18 cellular contexts compared by ENCODE assay signal in genomic region chr1:116179398-116179797, GRCh38.
A peak's percentile ranks its signal among the peaks of the same experiment; 100 is the strongest.
DNase-seq lines count a peak whose midpoint lies in the region; TF ChIP-seq lines count a peak whose summit lies in the region.
"Had no signal": no experiment of that assay in that cellular context is flagged by ENCODE, and none has a peak within 500 bp of the region (broad histone marks: within the 10 kb centered on the region; RNA-seq: fewer than 3 reads in every experiment).

No MANE protein-coding gene starts in this region.

- no peak overlapping the region for H3K4me2 ChIP-seq in mammary epithelial cell (ENCODE audit: insufficient read depth, low read depth, low read length)

- intact Hi-C loops in testis (cut with DNase I; ENCODE audit: low total_unique reads), result no loop called here
- intact Hi-C loops in mammary epithelial cell (cut with micrococcal nuclease), result no loop called here

- H3K9me3 ChIP-seq in mucosa of rectum (ENCODE audit: control insufficient read depth in 2 of 2, low read length in 2 of 2) (no peaks in the 10 kb centered on the region), testis (no peaks in the 10 kb centered on the region), mammary epithelial cell (replicated peaks; ENCODE audit: insufficient read depth, low read length) (no peaks in the 10 kb centered on the region)

- no peaks in the 10 kb centered on the region for H4K20me1 ChIP-seq in mammary epithelial cell (ENCODE audit: insufficient read depth, low read length)

- WGBS in testis, 2 donors, result 84 to 100% methylated on average over 2 of the region's 2 CpGs
- 64% methylated on average over 2 of the region's 2 CpGs for WGBS in mammary epithelial cell (ENCODE audit: low coverage, missing lambda C conversion rate)

- peak; percentile 31 for DNase-seq in LoVo (ENCODE audit: low spot score)
- peak; percentile 7 for DNase-seq in fibroblast of villous mesenchyme (ENCODE audit: low read depth)
- DNase-seq in testis, result no peak
- DNase-seq in mammary epithelial cell, result no peak
- DNase-seq in central memory CD4-positive, alpha-beta T cell, result no peak
- DNase-seq: ACHN; CD4-positive, alpha-beta T cell; DND-41; GDM1; GM23248; NCI-H1048; NCI-H1694 treated with DMSO at 0.1 percent for 48 hours; NCI-H446; NK-92 treated with Interleukin-12 subunit alpha and Interleukin-12 subunit beta, amount 100 ng/mL, for 24 hours; OCI-M1 had no signal

- H3K4me3 ChIP-seq in fibroblast of villous mesenchyme (ENCODE audit: low read depth, low read length), result no peak overlapping the region
- no peak overlapping the region for H3K4me3 ChIP-seq in mucosa of rectum (ENCODE audit: low read length in 2 of 2)
- no peak overlapping the region for H3K4me3 ChIP-seq in testis
- no peak overlapping the region for H3K4me3 ChIP-seq in mammary epithelial cell (replicated peaks in 1 of 3; ENCODE audit: insufficient read depth in 1 of 3, low read depth in 2 of 3, low read length in 3 of 3)
- H3K4me3 ChIP-seq: GM23248, K562 had no signal

- H3K27ac ChIP-seq in C4-2B, result peak overlapping the region; percentile 74
- H3K27ac ChIP-seq in mucosa of rectum (ENCODE audit: low read depth in 2 of 2, low read length in 2 of 2), result peak overlapping the region; percentile 69 to 91
- H3K27ac ChIP-seq in testis, result no peak overlapping the region
- H3K27ac ChIP-seq in mammary epithelial cell (ENCODE audit: insufficient read depth, low read depth, low read length), result no peak overlapping the region
- H3K27ac ChIP-seq: GM23248 had no signal

- H3K27me3 ChIP-seq in mucosa of rectum (ENCODE audit: control insufficient read depth in 2 of 2, insufficient read depth in 2 of 2, low read length in 2 of 2) (no peaks in the 10 kb centered on the region), testis (no peaks in the 10 kb centered on the region), mammary epithelial cell (ENCODE audit: insufficient read depth, low read length) (no peaks in the 10 kb centered on the region)

- H3K36me3 ChIP-seq in mucosa of rectum (ENCODE audit: control insufficient read depth in 2 of 2, insufficient read depth in 2 of 2, low read length in 2 of 2) (no peaks in the 10 kb centered on the region), testis (ENCODE audit: low read depth, missing control alignments) (no peaks in the 10 kb centered on the region), mammary epithelial cell (ENCODE audit: insufficient read depth, low read length) (no peaks in the 10 kb centered on the region)

- no peak overlapping the region for H2AFZ ChIP-seq in mammary epithelial cell (ENCODE audit: low read depth, low read length)
- H2AFZ ChIP-seq: GM23248 had no signal

- no peak for TF ChIP-seq POLR2A in testis (IDR thresholded peaks at IDR 0.05)

- H3K79me2 ChIP-seq in mammary epithelial cell (ENCODE audit: insufficient read depth, low read length), result no peaks in the 10 kb centered on the region

- H3K9ac ChIP-seq in mucosa of rectum (ENCODE audit: low read depth in 1 of 2, low read length in 2 of 2), result no peak overlapping the region
- H3K9ac ChIP-seq in mammary epithelial cell (ENCODE audit: insufficient read depth, low read length), result no peak overlapping the region
- H3K9ac ChIP-seq: GM23248 had no signal

- CTCF ChIA-PET in mammary epithelial cell (lab: Charles Lee; ENCODE audit: low non-redundant PET), result no interaction called here

- H3K4me1 ChIP-seq in mucosa of rectum (ENCODE audit: control insufficient read depth in 2 of 2, insufficient read depth in 2 of 2, low read length in 2 of 2), result peaks cover 16 to 29% of the 10 kb centered on the region in 2 donors
- no peaks in the 10 kb centered on the region for H3K4me1 ChIP-seq in testis
- no peaks in the 10 kb centered on the region for H3K4me1 ChIP-seq in mammary epithelial cell (ENCODE audit: insufficient read depth, low read length)

- in situ Hi-C loops in mammary epithelial cell (cut with MboI; ENCODE audit: low sequenced_read_pairs in 2 of 2), result no loop called here

- no TSS peak for BruUV-seq in mammary epithelial cell (replicated peaks; lab: Mats Ljungman, UMichigan)

- no peak for TF ChIP-seq CTCF in C4-2B (conservative IDR thresholded peaks at IDR 0.05)
- no peak for TF ChIP-seq CTCF in fibroblast of villous mesenchyme (IDR thresholded peaks at IDR 0.05; ENCODE audit: insufficient read depth, low read depth, low read length)
- TF ChIP-seq CTCF in testis (IDR thresholded peaks at IDR 0.05), result no peak
- TF ChIP-seq CTCF in mammary epithelial cell (conservative IDR thresholded peaks at IDR 0.05 in 1 of 2, IDR thresholded peaks at IDR 0.05 in 1 of 2; ENCODE audit: extremely low read depth in 1 of 2, insufficient read depth in 1 of 2, low read depth in 1 of 2, low read length in 2 of 2), result no peak

- dilution Hi-C loops in mammary epithelial cell (cut with HindIII; ENCODE audit: low sequenced_read_pairs), result no loop called here

Comparison
In these comparisons a context has a peak if more than half of its experiments do, and no peak if none do; other contexts are left out.
1. H3K27ac ChIP-seq: peak in C4-2B (single experiment) and mucosa of rectum (2 of 2); none in testis (0 of 2) and mammary epithelial cell (single experiment).
2. DNase-seq: peak in LoVo (single experiment) and fibroblast of villous mesenchyme (single experiment); none in testis (single experiment), mammary epithelial cell (single experiment) and central memory CD4-positive, alpha-beta T cell (single experiment).